18 cellular contexts compared by ENCODE assay signal in genomic region chr7:26489404-26489803, GRCh38.
DNase-seq lines count a peak whose midpoint lies in the region; ATAC-seq and TF ChIP-seq lines count a peak whose summit lies in the region.
"Had no signal": no experiment of that assay in that cellular context is flagged by ENCODE, and none has a peak within 500 bp of the region (broad histone marks: within the 10 kb centered on the region; RNA-seq: fewer than 3 reads in every experiment).

No MANE protein-coding gene starts in this region.

- no peak overlapping the region for H3K4me3 ChIP-seq in PC-3 (ENCODE audit: low read length)
- H3K4me3 ChIP-seq: GM23338 had no signal

- H3K4me2 ChIP-seq in PC-3 (ENCODE audit: low read length): no peak overlapping the region
- H3K4me2 ChIP-seq: GM23338 had no signal

- peak overlapping the region; percentile 84 for H3K27ac Mint-ChIP-seq in mesothelial cell of epicardium
- H3K27ac Mint-ChIP-seq: CD4-positive, CD25-positive, alpha-beta regulatory T cell; CD8-positive, alpha-beta memory T cell; GM23338 had no signal

- POLR2A ChIA-PET in PC-3 (lab: Charles Lee; ENCODE audit: unreplicated experiment): no interaction called here

- no peaks in the 10 kb centered on the region for H3K9me3 ChIP-seq in PC-3 (ENCODE audit: low read length)
- H3K9me3 ChIP-seq: BE2C had no signal

- H3F3A ChIP-seq in PC-3 (ENCODE audit: low read length, unreplicated experiment): no peaks in the 10 kb centered on the region

- H3K27me3 Mint-ChIP-seq in mesothelial cell of epicardium (ENCODE audit: low read depth): no peaks in the 10 kb centered on the region

- H3K36me3 ChIP-seq in PC-3 (ENCODE audit: low read depth, low read length): no peaks in the 10 kb centered on the region
- H3K36me3 ChIP-seq: BE2C had no signal

- CTCF ChIA-PET in PC-3 (lab: Charles Lee): no interaction called here

- TF ChIP-seq CTCF in PC-3 (conservative IDR thresholded peaks at IDR 0.05; ENCODE audit: low read depth, low read length): no peak
- no peak for TF ChIP-seq CTCF in mesothelial cell of epicardium (IDR thresholded peaks at IDR 0.05; ENCODE audit: unreplicated experiment)

- no peaks in the 10 kb centered on the region for H3K9me2 ChIP-seq in PC-3 (replicated peaks; ENCODE audit: low read length)

- DNase-seq in NCI-H82 (lab: John Stamatoyannopoulos, UW) (peak; percentile 11), NCI-H82 treated with DMSO at 0.1 percent for 48 hours (lab: John Stamatoyannopoulos, UW; ENCODE audit: unreplicated experiment) (no peak), PC-3 (no peak), mesothelial cell of epicardium (ENCODE audit: low spot score in 2 of 2, unreplicated experiment in 2 of 2) (no peak), NCI-H187 treated with DMSO at 0.1 percent for 48 hours (lab: John Stamatoyannopoulos, UW) (no peak), NCI-H1930 (lab: John Stamatoyannopoulos, UW) (no peak)
- DNase-seq: ACHN; BE2C; C1 segment of cervical spinal cord; CD4-positive, CD25-positive, alpha-beta regulatory T cell; CD8-positive, alpha-beta memory T cell; COR-L47; DMS 273 treated with DMSO at 0.1 percent for 48 hours; DMS53; GDM1; HCEC 1CT had no signal

- H3K27ac ChIP-seq in PC-3 (ENCODE audit: low read length): peak overlapping the region; percentile 49

- BruUV-seq in PC-3 (replicated peaks; lab: Mats Ljungman, UMichigan): no TSS peak

- H3K36me3 Mint-ChIP-seq in mesothelial cell of epicardium: no peaks in the 10 kb centered on the region
- H3K36me3 Mint-ChIP-seq: CD4-positive, CD25-positive, alpha-beta regulatory T cell; CD8-positive, alpha-beta memory T cell had no signal

- no peaks in the 10 kb centered on the region for H3K79me2 ChIP-seq in PC-3 (ENCODE audit: low read length)

- H3K4me1 ChIP-seq in PC-3 (ENCODE audit: insufficient read depth, low read length): peaks cover 17% of the 10 kb centered on the region
- H3K4me1 ChIP-seq: BE2C had no signal

- no peak for ATAC-seq in PC-3
- ATAC-seq in HG03196 (IDR thresholded peaks at IDR 0.05; ENCODE audit: unreplicated experiment): no peak
- ATAC-seq: GM23338 had no signal

- intact Hi-C loops in PC-3 (cut with micrococcal nuclease): no loop called here

- no peaks in the 10 kb centered on the region for H4K20me1 ChIP-seq in PC-3 (ENCODE audit: low read length)

- no peak overlapping the region for H3K4me3 Mint-ChIP-seq in mesothelial cell of epicardium
- H3K4me3 Mint-ChIP-seq: CD4-positive, CD25-positive, alpha-beta regulatory T cell; CD8-positive, alpha-beta memory T cell; GM23338 had no signal

- H3K27me3 ChIP-seq in PC-3 (ENCODE audit: low read length): no peaks in the 10 kb centered on the region

- H3K4me1 Mint-ChIP-seq in mesothelial cell of epicardium: peaks cover 94% of the 10 kb centered on the region
- H3K4me1 Mint-ChIP-seq: CD4-positive, CD25-positive, alpha-beta regulatory T cell; CD8-positive, alpha-beta memory T cell had no signal

- H3K9me3 Mint-ChIP-seq in mesothelial cell of epicardium: no peaks in the 10 kb centered on the region
- H3K9me3 Mint-ChIP-seq: CD4-positive, CD25-positive, alpha-beta regulatory T cell; CD8-positive, alpha-beta memory T cell; GM23338 had no signal

- no peak overlapping the region for H3K9ac ChIP-seq in PC-3 (ENCODE audit: low read length)

- H2AFZ ChIP-seq in PC-3 (ENCODE audit: low read length): no peak overlapping the region
- H2AFZ ChIP-seq: GM23338 had no signal
